In genomic region chr12:132850291-132850690, GRCh38 we compare ENCODE assay signal across 24 cellular contexts. TPM values are rescaled to one million over a fixed set of nuclear protein-coding genes. Genes with fewer than 3 reads are reported as not detected.
DNase-seq lines count a peak whose midpoint lies in the region; ATAC-seq, FAIRE-seq and TF ChIP-seq lines count a peak whose summit lies in the region.
"Had no signal": no experiment of that assay in that cellular context is flagged by ENCODE, and none has a peak within 500 bp of the region (broad histone marks: within the 10 kb centered on the region; RNA-seq: fewer than 3 reads in every experiment).

No MANE protein-coding gene starts in this region.

- no peak overlapping the region for H3K27ac Mint-ChIP-seq in activated T-helper 17 cell treated with anti-CD3 and anti-CD28 coated beads, Interleukin-2, amount 50 U/mL, for 72 hours
- H3K27ac Mint-ChIP-seq: CD4-positive, CD25-positive, alpha-beta regulatory T cell; CD8-positive, alpha-beta T cell had no signal

- no peak for TF ChIP-seq RAD21 in HepG2 (CRISPR knock-in tag; IDR thresholded peaks at IDR 0.05)
- TF ChIP-seq RAD21 in K562 (CRISPR knock-in tag; conservative IDR thresholded peaks at IDR 0.05 in 1 of 2, IDR thresholded peaks at IDR 0.05 in 1 of 2): no peak

- H3K79me2 ChIP-seq in HepG2 (ENCODE audit: insufficient read depth, low read length) (no peaks in the 10 kb centered on the region), K562 (ENCODE audit: control insufficient read depth, insufficient read depth, low read length) (no peaks in the 10 kb centered on the region)

- FAIRE-seq in HepG2 (lab: Jason Lieb, UNC) (no peak), K562 (lab: Jason Lieb, UNC) (no peak)
- FAIRE-seq: A204.1, D721Med, GM12878, GM12892, GM18507 had no signal

- in situ Hi-C loops in HepG2 (cut with HindIII; ENCODE audit: extremely low pct_ligation_motif_present, low pct_unique_long_range_greater_than_20kb): no loop called here
- in situ Hi-C loops in Panc1 (cut with HindIII; ENCODE audit: low pct_unique_long_range_greater_than_20kb, low sequenced_read_pairs): no loop called here
- in situ Hi-C loops in K562 (cut with MboI): no loop called here

- H3K4me1 Mint-ChIP-seq in activated T-helper 17 cell treated with anti-CD3 and anti-CD28 coated beads, Interleukin-2, amount 50 U/mL, for 72 hours: no peaks in the 10 kb centered on the region
- H3K4me1 Mint-ChIP-seq: CD14-positive monocyte; CD4-positive, CD25-positive, alpha-beta regulatory T cell had no signal

- H3K36me3 ChIP-seq in HepG2 (replicated peaks in 1 of 2; ENCODE audit: control insufficient read depth in 1 of 2, insufficient read depth in 2 of 2, low read length in 2 of 2): peaks cover 13 to 25% of the 10 kb centered on the region in 2 experiments; a peak in 4 of 5 replicates
- H3K36me3 ChIP-seq in right lobe of liver: peaks cover 3 to 70% (median 26%) of the 10 kb centered on the region in 4 donors
- H3K36me3 ChIP-seq in Panc1 (ENCODE audit: control insufficient read depth, insufficient read depth, low read length): peaks cover 14% of the 10 kb centered on the region; the same call in 1 of the 2 replicates
- H3K36me3 ChIP-seq in K562 (ENCODE audit: control insufficient read depth, insufficient read depth, low read length): peaks cover 53% of the 10 kb centered on the region; the same call in 2 of the 3 replicates

- intact Hi-C loops in HepG2 (cut with micrococcal nuclease; ENCODE audit: unreplicated experiment) (no loop called here), right lobe of liver (cut with DNase I) (no loop called here), Panc1 (cut with micrococcal nuclease; ENCODE audit: unreplicated experiment) (no loop called here), K562 (cut with micrococcal nuclease) (no loop called here)

- H3K9ac ChIP-seq in HepG2 (ENCODE audit: insufficient read depth, low read depth, low read length) (no peak overlapping the region), K562 (ENCODE audit: insufficient read depth in 1 of 2, low read depth in 2 of 2, low read length in 2 of 2) (no peak overlapping the region; a peak in 1 of 4 replicates)
- H3K9ac ChIP-seq: BLaER1 had no signal

- peaks cover 89% of the 10 kb centered on the region for H3K36me3 Mint-ChIP-seq in activated T-helper 17 cell treated with anti-CD3 and anti-CD28 coated beads, Interleukin-2, amount 50 U/mL, for 72 hours (ENCODE audit: low read depth)

- H3K27me3 Mint-ChIP-seq in activated T-helper 17 cell treated with anti-CD3 and anti-CD28 coated beads, Interleukin-2, amount 50 U/mL, for 72 hours: no peaks in the 10 kb centered on the region
- H3K27me3 Mint-ChIP-seq: CD4-positive, CD25-positive, alpha-beta regulatory T cell had no signal

- H3K9me3 ChIP-seq in HepG2 (ENCODE audit: low read length): no peaks in the 10 kb centered on the region
- no peaks in the 10 kb centered on the region for H3K9me3 ChIP-seq in right lobe of liver
- no peaks in the 10 kb centered on the region for H3K9me3 ChIP-seq in Panc1 (ENCODE audit: control insufficient read depth, insufficient read depth, low read depth, low read length)
- no peaks in the 10 kb centered on the region for H3K9me3 ChIP-seq in K562 (replicated peaks; ENCODE audit: control insufficient read depth, insufficient read depth, low read depth, low read length)
- H3K9me3 ChIP-seq: BE2C, BLaER1, Caco-2 had no signal

- H3K9me3 Mint-ChIP-seq in activated T-helper 17 cell treated with anti-CD3 and anti-CD28 coated beads, Interleukin-2, amount 50 U/mL, for 72 hours: no peaks in the 10 kb centered on the region
- H3K9me3 Mint-ChIP-seq: CD8-positive, alpha-beta T cell had no signal

- no peak overlapping the region for H3K4me3 Mint-ChIP-seq in activated T-helper 17 cell treated with anti-CD3 and anti-CD28 coated beads, Interleukin-2, amount 50 U/mL, for 72 hours
- H3K4me3 Mint-ChIP-seq: CD14-positive monocyte; CD4-positive, CD25-positive, alpha-beta regulatory T cell; CD8-positive, alpha-beta T cell had no signal

- H3K27ac ChIP-seq in HepG2 (ENCODE audit: extremely low read length, insufficient read depth, low read length) (no peak overlapping the region), right lobe of liver (no peak overlapping the region), Panc1 (ENCODE audit: low read length) (no peak overlapping the region), K562 (ENCODE audit: extremely low read depth, low read depth, low read length) (no peak overlapping the region)
- H3K27ac ChIP-seq: BLaER1 had no signal

- H3K4me2 ChIP-seq in HepG2 (ENCODE audit: low read depth, low read length) (no peak overlapping the region), K562 (ENCODE audit: insufficient read depth, low read length) (no peak overlapping the region)
- H3K4me2 ChIP-seq: BLaER1 had no signal

- no peak for TF ChIP-seq POLR2A in HepG2 (IDR thresholded peaks at IDR 0.05; ENCODE audit: insufficient read depth in 1 of 2, low read depth in 2 of 2, low read length in 2 of 2)
- TF ChIP-seq POLR2A in right lobe of liver (IDR thresholded peaks at IDR 0.05): no peak
- TF ChIP-seq POLR2A in K562 (conservative IDR thresholded peaks at IDR 0.05): no peak

- H4K20me1 ChIP-seq in HepG2 (ENCODE audit: insufficient read depth, low read length) (no peaks in the 10 kb centered on the region), K562 (replicated peaks; ENCODE audit: control insufficient read depth, insufficient read depth, low read length) (no peaks in the 10 kb centered on the region)
- H4K20me1 ChIP-seq: BLaER1 had no signal

- 92% methylated on average over 16 of the region's 16 CpGs for WGBS in HepG2 (ENCODE audit: low lambda C conversion rate)
- WGBS in right lobe of liver (ENCODE audit: insufficient coverage, low coverage, low lambda C conversion rate, missing lambda C conversion rate): 97% methylated on average over 9 of the region's 16 CpGs
- 87% methylated on average over 10 of the region's 16 CpGs for WGBS in K562 (ENCODE audit: insufficient coverage, low coverage, missing lambda C conversion rate)

- CTCF ChIA-PET in HepG2 (lab: Yijun Ruan, JAX; ENCODE audit: low intra/inter-chr PET ratio, low total read pairs): no interaction called here
- CTCF ChIA-PET in Panc1 (lab: Charles Lee): no interaction called here
- CTCF ChIA-PET in K562 (lab: Yijun Ruan, JAX; ENCODE audit: low intra/inter-chr PET ratio): no interaction called here

- no peak overlapping the region for H2AFZ ChIP-seq in HepG2 (ENCODE audit: low read length)
- H2AFZ ChIP-seq in K562 (ENCODE audit: low read depth, low read length): no peak overlapping the region

- no peaks in the 10 kb centered on the region for H3K9me1 ChIP-seq in K562 (ENCODE audit: control insufficient read depth, insufficient read depth, low read length)

- no peaks in the 10 kb centered on the region for H3K27me3 ChIP-seq in HepG2 (ENCODE audit: control insufficient read depth in 1 of 2, insufficient read depth in 2 of 2, low read length in 2 of 2)
- no peaks in the 10 kb centered on the region for H3K27me3 ChIP-seq in right lobe of liver
- no peaks in the 10 kb centered on the region for H3K27me3 ChIP-seq in Panc1 (ENCODE audit: control insufficient read depth, insufficient read depth, low read length)
- H3K27me3 ChIP-seq in K562 (ENCODE audit: control insufficient read depth in 2 of 2, insufficient read depth in 2 of 2, low read length in 2 of 2): no peaks in the 10 kb centered on the region
- H3K27me3 ChIP-seq: BE2C, BLaER1 had no signal

- BruUV-seq in HepG2 (replicated peaks; lab: Mats Ljungman, UMichigan) (no TSS peak), Panc1 (replicated peaks; lab: Mats Ljungman, UMichigan) (TSS peak; percentile 10), K562 (replicated peaks; lab: Mats Ljungman, UMichigan) (no TSS peak)

- H3K4me1 ChIP-seq in HepG2 (ENCODE audit: insufficient read depth, low read length) (no peaks in the 10 kb centered on the region), right lobe of liver (no peaks in the 10 kb centered on the region), Panc1 (ENCODE audit: control insufficient read depth, insufficient read depth, low read length) (no peaks in the 10 kb centered on the region), K562 (replicated peaks in 1 of 2; ENCODE audit: control insufficient read depth in 2 of 2, insufficient read depth in 2 of 2, low read length in 2 of 2) (peaks cover 0 to 9% of the 10 kb centered on the region in 2 experiments; a peak in 1 of 5 replicates)
- H3K4me1 ChIP-seq: BE2C, Caco-2 had no signal

- DNase-seq in HepG2 (ENCODE audit: low spot score) (no peak), right lobe of liver (no peak), Panc1 (ENCODE audit: low read depth, low spot score) (no peak), K562 (ENCODE audit: extremely low read depth in 1 of 4, low spot score in 3 of 4) (no peak), cerebellum (ENCODE audit: low spot score) (peak; percentile 75), iPS-NIHi7 (ENCODE audit: extremely low spot score) (no peak), NCI-H82 (lab: John Stamatoyannopoulos, UW) (no peak)
- DNase-seq: 8988T; ACHN; BE2C; Caco-2; Calu3; CD4-positive, CD25-positive, alpha-beta regulatory T cell; CD8-positive, alpha-beta T cell; DMS79 treated with DMSO at 0.1 percent for 48 hours; GDM1 had no signal

- POLR2A ChIA-PET in HepG2 (lab: Yijun Ruan, JAX) (no interaction called here), Panc1 (lab: Charles Lee) (no interaction called here), K562 (lab: Yijun Ruan, JAX) (no interaction called here)

- H3K4me3 ChIP-seq in HepG2 (replicated peaks in 1 of 3; ENCODE audit: insufficient read depth in 1 of 3, low read depth in 2 of 3, low read length in 3 of 3) (no peak overlapping the region), right lobe of liver (no peak overlapping the region), Panc1 (ENCODE audit: low read depth in 2 of 2, low read length in 2 of 2) (no peak overlapping the region), K562 (no peak overlapping the region)
- H3K4me3 ChIP-seq: BLaER1, GM12878 had no signal

- ATAC-seq in HepG2 (no peak), right lobe of liver (no peak), Panc1 (no peak), K562 (no peak)
- ATAC-seq in activated T-helper 17 cell treated with anti-CD3 and anti-CD28 coated beads, Interleukin-2, amount 50 U/mL, for 72 hours (replicated peaks): no peak
- ATAC-seq: CD8-positive, alpha-beta T cell; GM12878 had no signal

- no peak for TF ChIP-seq EP300 in HepG2 (IDR thresholded peaks at IDR 0.05; ENCODE audit: low read depth in 2 of 2, low read length in 2 of 2)
- no peak for TF ChIP-seq EP300 in HepG2 (CRISPR knock-in tag; IDR thresholded peaks at IDR 0.05; ENCODE audit: borderline replicate concordance)
- no peak for TF ChIP-seq EP300 in K562 (IDR thresholded peaks at IDR 0.05; ENCODE audit: low read length)

- TF ChIP-seq CTCF in HepG2 (CRISPR knock-in tag; IDR thresholded peaks at IDR 0.05) (peak; percentile 21; the same call in 1 of the 2 replicates), right lobe of liver (IDR thresholded peaks at IDR 0.05) (no peak), Panc1 (IDR thresholded peaks at IDR 0.05) (no peak), K562 (IDR thresholded peaks at IDR 0.05 in 2 of 3, conservative IDR thresholded peaks at IDR 0.05 in 1 of 3; ENCODE audit: insufficient read depth in 2 of 3, low read depth in 1 of 3, low read length in 3 of 3) (no peak)

RNA-seq across cellular contexts. Expression of gene GOLGA3, which starts 21.6 kb away (rescaled TPM):
- total RNA-seq in HepG2 (2016; rRNA removed; fragmentation: Illumina TruSeq; extraction: Trizol) (36.0 and 43.0 TPM in 2 replicates), right lobe of liver (10 to 100 TPM; 15.7 to 37.5 (median 22.8) TPM), Panc1 (2021; ENCODE audit: unreplicated experiment) (61.1 TPM), K562 (2014; rRNA removed) (36.1 and 38.7 TPM in 2 replicates), K562 (2014; rRNA removed; fragmentation: Illumina TruSeq; extraction: Trizol) (17.0 and 19.0 TPM in 2 replicates), K562 (2015; rRNA removed; fragmentation: Illumina TruSeq; extraction: Trizol) (21.2 and 22.8 TPM in 2 replicates), K562 (2021) (41.7 and 48.1 TPM in 2 replicates), cerebellum (44.1 TPM)
- 15.6 and 17.8 TPM in 2 replicates for total RNA-seq in HepG2 (2016; cell fraction: cytosol; rRNA removed; fragmentation: Illumina TruSeq; extraction: Trizol; ENCODE audit: low read depth)
- 31.7 and 41.8 TPM in 2 replicates for total RNA-seq in HepG2 (2016; cell fraction: insoluble cytoplasmic fraction; rRNA removed; fragmentation: Illumina TruSeq; extraction: Trizol)
- total RNA-seq in HepG2 (2016; cell fraction: membrane; rRNA removed; fragmentation: Illumina TruSeq; extraction: Trizol): 26.6 and 27.1 TPM in 2 replicates
- total RNA-seq in HepG2 (2016; cell fraction: nucleus; rRNA removed; fragmentation: Illumina TruSeq; extraction: Trizol): 40.4 and 48.3 TPM in 2 replicates
- polyA plus RNA-seq in HepG2 (2011; rRNA removed) (22.0 and 22.7 TPM in 2 replicates), K562 (2011; rRNA removed) (15.0 and 20.2 TPM in 2 replicates), K562 (2014; fragmentation: Illumina TruSeq; extraction: Trizol) (9.0 and 11.8 TPM in 2 replicates), K562 (2014; fragmentation: Nextera tagmentation; extraction: Ambion mirVana) (1 to 10 TPM; 1.9 to 2.9 TPM), K562 (2014; rRNA removed) (18.4 and 18.6 TPM in 2 replicates)
- 17.7 and 27.7 TPM in 2 replicates for polyA plus RNA-seq in HepG2 (2011; cell fraction: cytosol; rRNA removed)
- 63.9 and 77.3 TPM in 2 replicates for polyA plus RNA-seq in HepG2 (2011; cell fraction: nucleus; rRNA removed)
- 10.9 and 13.5 TPM in 2 replicates for polyA plus RNA-seq in HepG2 (2012)
- polyA plus RNA-seq in HepG2 (2016; cell fraction: cytosol; fragmentation: Illumina TruSeq; extraction: Trizol; ENCODE audit: low read depth): 9.3 and 9.4 TPM in 2 replicates
- 14.3 and 16.9 TPM in 2 replicates for polyA plus RNA-seq in HepG2 (2016; cell fraction: insoluble cytoplasmic fraction; fragmentation: Illumina TruSeq; extraction: Trizol; ENCODE audit: low read depth)
- polyA plus RNA-seq in HepG2 (2016; cell fraction: membrane; fragmentation: Illumina TruSeq; extraction: Trizol; ENCODE audit: low read depth): 9.7 and 12.3 TPM in 2 replicates
- 48.3 and 55.7 TPM in 2 replicates for polyA plus RNA-seq in HepG2 (2016; cell fraction: nucleus; fragmentation: Illumina TruSeq; extraction: Trizol; ENCODE audit: insufficient read depth, low read depth)
- polyA minus RNA-seq in HepG2 (2011; rRNA and poly(A)+ RNA removed; ENCODE audit: low replicate concordance): 38.7 and 87.6 TPM in 2 replicates
- polyA minus RNA-seq in HepG2 (2011; cell fraction: cytosol; rRNA and poly(A)+ RNA removed): 27.6 and 33.4 TPM in 2 replicates
- 40.3 and 67.0 TPM in 2 replicates for polyA minus RNA-seq in HepG2 (2011; cell fraction: nucleus; rRNA and poly(A)+ RNA removed)
- 39.2 TPM for polyA plus RNA-seq in Panc1 (2012; ENCODE audit: insufficient read length)
- total RNA-seq in K562 (2011; cell fraction: chromatin; rRNA removed; ENCODE audit: low replicate concordance): 144 and 257 TPM in 2 replicates
- total RNA-seq in K562 (2011; cell fraction: nucleolus; rRNA removed): 92.6 and 108 TPM in 2 replicates
- total RNA-seq in K562 (2011; cell fraction: nucleoplasm; rRNA removed): 87.7 and 106 TPM in 2 replicates
- 21.4 and 25.3 TPM in 2 replicates for polyA plus RNA-seq in K562 (2011; cell fraction: cytosol; rRNA removed)
- 38.5 and 43.6 TPM in 2 replicates for polyA plus RNA-seq in K562 (2011; cell fraction: nucleus; rRNA removed)
- polyA plus RNA-seq in K562 (2012): 12.5 and 13.1 TPM in 2 replicates
- 26.2 and 28.2 TPM in 2 replicates for polyA minus RNA-seq in K562 (2011; rRNA and poly(A)+ RNA removed)
- polyA minus RNA-seq in K562 (2011; cell fraction: cytosol; rRNA and poly(A)+ RNA removed): 43.5 and 57.6 TPM in 2 replicates
- polyA minus RNA-seq in K562 (2011; cell fraction: nucleus; rRNA and poly(A)+ RNA removed): 18.7 and 48.9 TPM in 2 replicates
- 10 to 100 TPM; 51.8 to 56.8 TPM for total RNA-seq in activated T-helper 17 cell treated with anti-CD3 and anti-CD28 coated beads, Interleukin-2, amount 50 U/mL, for 72 hours

RNA-seq across cellular contexts. Expression of gene CHFR, which starts 37.1 kb away (rescaled TPM):
- total RNA-seq in HepG2 (2016; rRNA removed; fragmentation: Illumina TruSeq; extraction: Trizol) (21.0 and 21.4 TPM in 2 replicates), right lobe of liver (10 to 100 TPM; 11.0 to 20.4 (median 13.5) TPM), Panc1 (2021; ENCODE audit: unreplicated experiment) (74.0 TPM), K562 (2014; rRNA removed) (18.2 and 19.3 TPM in 2 replicates), K562 (2014; rRNA removed; fragmentation: Illumina TruSeq; extraction: Trizol) (14.1 and 14.2 TPM in 2 replicates), K562 (2015; rRNA removed; fragmentation: Illumina TruSeq; extraction: Trizol) (12.7 and 15.5 TPM in 2 replicates), K562 (2021) (26.1 and 26.8 TPM in 2 replicates), cerebellum (46.1 TPM)
- 8.1 and 8.3 TPM in 2 replicates for total RNA-seq in HepG2 (2016; cell fraction: cytosol; rRNA removed; fragmentation: Illumina TruSeq; extraction: Trizol; ENCODE audit: low read depth)
- 14.1 and 22.8 TPM in 2 replicates for total RNA-seq in HepG2 (2016; cell fraction: insoluble cytoplasmic fraction; rRNA removed; fragmentation: Illumina TruSeq; extraction: Trizol)
- 15.0 and 16.2 TPM in 2 replicates for total RNA-seq in HepG2 (2016; cell fraction: membrane; rRNA removed; fragmentation: Illumina TruSeq; extraction: Trizol)
- total RNA-seq in HepG2 (2016; cell fraction: nucleus; rRNA removed; fragmentation: Illumina TruSeq; extraction: Trizol): 18.6 and 23.1 TPM in 2 replicates
- polyA plus RNA-seq in HepG2 (2011; rRNA removed) (21.1 and 21.5 TPM in 2 replicates), K562 (2011; rRNA removed) (32.5 and 33.9 TPM in 2 replicates), K562 (2014; fragmentation: Illumina TruSeq; extraction: Trizol) (18.6 and 21.2 TPM in 2 replicates), K562 (2014; fragmentation: Nextera tagmentation; extraction: Ambion mirVana) (under 1 TPM; 0.61 to 0.84 TPM), K562 (2014; rRNA removed) (23.6 and 25.8 TPM in 2 replicates)
- 14.8 and 16.4 TPM in 2 replicates for polyA plus RNA-seq in HepG2 (2011; cell fraction: cytosol; rRNA removed)
- polyA plus RNA-seq in HepG2 (2011; cell fraction: nucleus; rRNA removed): 42.9 and 51.1 TPM in 2 replicates
- 9.6 and 11.9 TPM in 2 replicates for polyA plus RNA-seq in HepG2 (2012)
- polyA plus RNA-seq in HepG2 (2016; cell fraction: cytosol; fragmentation: Illumina TruSeq; extraction: Trizol; ENCODE audit: low read depth): 5.4 and 5.7 TPM in 2 replicates
- polyA plus RNA-seq in HepG2 (2016; cell fraction: insoluble cytoplasmic fraction; fragmentation: Illumina TruSeq; extraction: Trizol; ENCODE audit: low read depth): 13.8 and 18.2 TPM in 2 replicates
- polyA plus RNA-seq in HepG2 (2016; cell fraction: membrane; fragmentation: Illumina TruSeq; extraction: Trizol; ENCODE audit: low read depth): 10.2 and 10.9 TPM in 2 replicates
- polyA plus RNA-seq in HepG2 (2016; cell fraction: nucleus; fragmentation: Illumina TruSeq; extraction: Trizol; ENCODE audit: insufficient read depth, low read depth): 52.9 and 56.1 TPM in 2 replicates
- polyA minus RNA-seq in HepG2 (2011; rRNA and poly(A)+ RNA removed; ENCODE audit: low replicate concordance): 0.14 and 58.0 TPM in 2 replicates
- polyA minus RNA-seq in HepG2 (2011; cell fraction: cytosol; rRNA and poly(A)+ RNA removed): 10.1 and 13.7 TPM in 2 replicates
- 30.5 and 38.4 TPM in 2 replicates for polyA minus RNA-seq in HepG2 (2011; cell fraction: nucleus; rRNA and poly(A)+ RNA removed)
- 54.0 TPM for polyA plus RNA-seq in Panc1 (2012; ENCODE audit: insufficient read length)
- total RNA-seq in K562 (2011; cell fraction: chromatin; rRNA removed; ENCODE audit: low replicate concordance): 247 and 420 TPM in 2 replicates
- 153 and 159 TPM in 2 replicates for total RNA-seq in K562 (2011; cell fraction: nucleolus; rRNA removed)
- 192 and 220 TPM in 2 replicates for total RNA-seq in K562 (2011; cell fraction: nucleoplasm; rRNA removed)
- polyA plus RNA-seq in K562 (2011; cell fraction: cytosol; rRNA removed): 31.7 and 36.8 TPM in 2 replicates
- 72.8 and 92.7 TPM in 2 replicates for polyA plus RNA-seq in K562 (2011; cell fraction: nucleus; rRNA removed)
- polyA plus RNA-seq in K562 (2012): 15.8 and 25.4 TPM in 2 replicates
- polyA minus RNA-seq in K562 (2011; rRNA and poly(A)+ RNA removed): 34.2 and 40.4 TPM in 2 replicates
- 18.1 and 22.3 TPM in 2 replicates for polyA minus RNA-seq in K562 (2011; cell fraction: cytosol; rRNA and poly(A)+ RNA removed)
- 23.3 and 27.7 TPM in 2 replicates for polyA minus RNA-seq in K562 (2011; cell fraction: nucleus; rRNA and poly(A)+ RNA removed)
- total RNA-seq in activated T-helper 17 cell treated with anti-CD3 and anti-CD28 coated beads, Interleukin-2, amount 50 U/mL, for 72 hours: 10 to 100 TPM; 41.5 to 59.9 TPM

Comparison
In these comparisons a context has a peak if more than half of its experiments do, and no peak if none do; other contexts are left out.
1. Of the 241 proteins assayed by ChIP-seq in both HepG2 and K562: peak only in HepG2: CTCF; only in K562: ZBTB33; in both: none; in neither: 239.